ENCODE assay signal across 8 cellular contexts in genomic region chr17:78355701-78356100, GRCh38. TPM values are rescaled to one million over a fixed set of nuclear protein-coding genes. Genes with fewer than 3 reads are reported as not detected.
DNase-seq lines count a peak whose midpoint lies in the region; ATAC-seq and TF ChIP-seq lines count a peak whose summit lies in the region.

No MANE protein-coding gene starts in this region.

- peaks cover 48% of the 10 kb centered on the region for H3K79me2 ChIP-seq in OCI-LY3 (ENCODE audit: low read length)

- H3K36me3 Mint-ChIP-seq in CD4-positive, alpha-beta memory T cell = peaks cover 19 to 30% of the 10 kb centered on the region in 2 donors
- H3K36me3 Mint-ChIP-seq in neural crest cell (ENCODE audit: low read depth) = no peaks in the 10 kb centered on the region

- CTCF ChIA-PET in CD4-positive, alpha-beta memory T cell (lab: Charles Lee; ENCODE audit: partially characterized antibody) = interaction anchor here (1.4 to 8.5 kb wide), 3 partner anchors 13 to 104 kb away, joined by 4 to 134 read pairs (median 6); no protein-coding TSS in a partner anchor

- H2AFZ ChIP-seq in OCI-LY3 (ENCODE audit: low read depth, low read length) = no peak overlapping the region

- peaks cover 21% of the 10 kb centered on the region for H3K36me3 ChIP-seq in CD4-positive, alpha-beta memory T cell (ENCODE audit: insufficient read depth, low read length)
- H3K36me3 ChIP-seq in OCI-LY3 (replicated peaks; ENCODE audit: low read depth, low read length) = peaks cover 54% of the 10 kb centered on the region
- peaks cover 19% of the 10 kb centered on the region for H3K36me3 ChIP-seq in effector memory CD4-positive, alpha-beta T cell (ENCODE audit: control insufficient read depth, insufficient read depth, low read length)

- H3K9me3 ChIP-seq in CD4-positive, alpha-beta memory T cell (ENCODE audit: control insufficient read depth in 1 of 2, low read length in 2 of 2) = no peaks in the 10 kb centered on the region
- H3K9me3 ChIP-seq in OCI-LY3 (ENCODE audit: insufficient read depth, low read length) = no peaks in the 10 kb centered on the region
- H3K9me3 ChIP-seq in effector memory CD4-positive, alpha-beta T cell (ENCODE audit: control insufficient read depth, low read length) = no peaks in the 10 kb centered on the region

- H3K4me1 ChIP-seq in CD4-positive, alpha-beta memory T cell (ENCODE audit: insufficient read depth, low read length) = peaks cover 75% of the 10 kb centered on the region
- H3K4me1 ChIP-seq in OCI-LY3 (ENCODE audit: low read length) = peaks cover 53% of the 10 kb centered on the region
- H3K4me1 ChIP-seq in effector memory CD4-positive, alpha-beta T cell (ENCODE audit: control insufficient read depth, insufficient read depth, low read length, poor library complexity, severe bottlenecking) = peaks cover 71% of the 10 kb centered on the region

- H3K27ac Mint-ChIP-seq in CD4-positive, alpha-beta memory T cell = peak overlapping the region; percentile 96 to 99 (median 99)
- H3K27ac Mint-ChIP-seq in neural crest cell (ENCODE audit: unreplicated experiment) = no peak overlapping the region

- ATAC-seq in GM18498 (IDR thresholded peaks at IDR 0.05; ENCODE audit: unreplicated experiment) = no peak
- ATAC-seq in activated CD4-positive, CD25-positive, alpha-beta regulatory T cell treated with anti-CD3 and anti-CD28 coated beads, Interleukin-2, amount 50 U/mL, for 24 hours = no peak

- TF ChIP-seq CTCF in OCI-LY3 (IDR thresholded peaks at IDR 0.05; ENCODE audit: low read depth, low read length) (no peak), neural crest cell (conservative IDR thresholded peaks at IDR 0.05) (no peak)

- peak overlapping the region; percentile 99 for H3K4me2 ChIP-seq in OCI-LY3 (ENCODE audit: low read length)

- H3K9me3 Mint-ChIP-seq in CD4-positive, alpha-beta memory T cell = peaks cover 0 to 3% (median 0%) of the 10 kb centered on the region in 8 donors
- no peaks in the 10 kb centered on the region for H3K9me3 Mint-ChIP-seq in neural crest cell

- H3K4me1 Mint-ChIP-seq in CD4-positive, alpha-beta memory T cell = peaks cover 32 to 74% (median 56%) of the 10 kb centered on the region in 4 donors
- H3K4me1 Mint-ChIP-seq in neural crest cell = peaks cover 32% of the 10 kb centered on the region

- peaks cover 56% of the 10 kb centered on the region for H4K20me1 ChIP-seq in OCI-LY3 (ENCODE audit: insufficient read depth, low read length)

- no peaks in the 10 kb centered on the region for H3K27me3 ChIP-seq in CD4-positive, alpha-beta memory T cell (ENCODE audit: insufficient read depth, low read length)
- no peaks in the 10 kb centered on the region for H3K27me3 ChIP-seq in OCI-LY3 (ENCODE audit: low read depth, low read length)
- H3K27me3 ChIP-seq in effector memory CD4-positive, alpha-beta T cell (replicated peaks; ENCODE audit: control insufficient read depth, insufficient read depth, low read length, poor library complexity, severe bottlenecking) = no peaks in the 10 kb centered on the region

- no peak for DNase-seq in CD4-positive, alpha-beta memory T cell
- DNase-seq in effector memory CD4-positive, alpha-beta T cell = no peak
- DNase-seq in neural crest cell (ENCODE audit: low read depth, low spot score) (no peak), HK-2 (ENCODE audit: unreplicated experiment) (no peak)
- DNase-seq in stimulated activated CD4-positive, alpha-beta T cell treated with anti-CD3 and anti-CD28 coated beads, Interleukin-2, amount 100 ng/mL, for 48 hours = no peak

- H3K27me3 Mint-ChIP-seq in CD4-positive, alpha-beta memory T cell = no peaks in the 10 kb centered on the region
- peaks cover 45% of the 10 kb centered on the region for H3K27me3 Mint-ChIP-seq in neural crest cell (ENCODE audit: low read depth)

- H3K4me3 ChIP-seq in CD4-positive, alpha-beta memory T cell (ENCODE audit: low read length in 2 of 2) = peak overlapping the region; percentile 31 to 42
- peak overlapping the region; percentile 99 for H3K4me3 ChIP-seq in OCI-LY3 (ENCODE audit: low read length)
- H3K4me3 ChIP-seq in effector memory CD4-positive, alpha-beta T cell (ENCODE audit: insufficient read depth, low read depth, low read length, poor library complexity, severe bottlenecking) = peak overlapping the region; percentile 43

- H3K27ac ChIP-seq in CD4-positive, alpha-beta memory T cell (ENCODE audit: low read depth, low read length) = peak overlapping the region; percentile 81
- peak overlapping the region; percentile 91 for H3K27ac ChIP-seq in OCI-LY3 (ENCODE audit: low read length)
- peak overlapping the region; percentile 91 for H3K27ac ChIP-seq in effector memory CD4-positive, alpha-beta T cell (ENCODE audit: insufficient read depth, low read length, poor library complexity, severe bottlenecking)

- intact Hi-C loops in CD4-positive, alpha-beta memory T cell (cut with micrococcal nuclease) = loop anchor here (1.0 kb wide), 3 partner anchors 12 to 65 kb away; no protein-coding TSS in a partner anchor

- POLR2A ChIA-PET in CD4-positive, alpha-beta memory T cell (lab: Charles Lee; ENCODE audit: partially characterized antibody) = interaction anchor here (0.6 to 2.2 kb wide), 3 partner anchors 42 to 103 kb away, joined by 3 to 14 read pairs (median 7); no protein-coding TSS in a partner anchor

- peak overlapping the region; percentile 18; the same call in 1 of the 2 replicates for H3K9ac ChIP-seq in OCI-LY3 (ENCODE audit: low read length)

- H3K4me3 Mint-ChIP-seq in CD4-positive, alpha-beta memory T cell = peak overlapping the region; percentile 77 to 89 (median 87)
- peak overlapping the region; percentile 80 for H3K4me3 Mint-ChIP-seq in neural crest cell

RNA-seq across cellular contexts. Expression of gene SOCS3, which starts 4.2 kb away (rescaled TPM):
- 1 to 10 TPM; 7.5 to 8.4 TPM for total RNA-seq in CD4-positive, alpha-beta memory T cell
- polyA plus RNA-seq in CD4-positive, alpha-beta memory T cell = 100 to 1,000 TPM in 1 of 2 donors, 10 to 100 TPM in 1; 60.8 to 220 TPM
- total RNA-seq in neural crest cell = 5.4 and 6.1 TPM in 2 replicates

RNA-seq across cellular contexts. Expression of gene PGS1, which starts 22.7 kb away (rescaled TPM):
- total RNA-seq in CD4-positive, alpha-beta memory T cell = 10 to 100 TPM; 84.4 to 84.8 TPM
- polyA plus RNA-seq in CD4-positive, alpha-beta memory T cell = 10 to 100 TPM; 33.9 to 36.6 TPM
- total RNA-seq in neural crest cell = 42.7 and 52.0 TPM in 2 replicates

Comparison
In these comparisons a context has a peak if more than half of its experiments do, and no peak if none do; other contexts are left out.
1. H3K4me3 ChIP-seq: peak in every context shown above with its lines; median percentile 99 in OCI-LY3; 43 in effector memory CD4-positive, alpha-beta T cell; 36 in CD4-positive, alpha-beta memory T cell.